ENCODE assay signal across 19 cellular contexts in the genomic region with DNA sequence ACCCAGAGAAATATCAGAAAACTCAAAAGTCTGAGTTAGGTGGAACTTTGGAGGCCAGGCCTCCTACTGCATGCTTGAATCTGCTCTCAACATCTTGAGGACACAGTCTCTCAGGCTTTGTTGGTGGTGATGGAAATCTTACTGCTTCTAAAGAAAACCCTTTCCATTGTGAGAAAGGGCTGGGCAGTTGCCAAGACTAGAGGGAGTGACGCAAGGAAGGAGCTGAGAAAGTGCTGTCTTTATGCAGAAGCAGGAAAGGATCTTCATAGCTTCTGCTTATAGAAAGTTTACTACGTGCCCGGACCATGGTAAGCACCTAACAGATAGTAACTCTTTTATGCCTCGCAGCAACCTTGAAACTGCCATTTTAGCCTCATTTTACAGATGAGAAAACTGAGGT.
"Had no signal": no experiment of that assay in that cellular context is flagged by ENCODE, and none has a peak within 500 bp of the region (broad histone marks: within the 10 kb centered on the region; RNA-seq: fewer than 3 reads in every experiment).

No MANE protein-coding gene starts in this region.

- ATAC-seq: activated CD8-positive, alpha-beta memory T cell treated with anti-CD3 and anti-CD28 coated beads, Interleukin-2, amount 10 ng/mL, durations not matched to agents 7 days and 5 days; heart right ventricle; left ventricle myocardium superior; natural killer cell; stimulated activated memory B cell treated with anti-CD40 and anti-IgM and Interleukin-4, amounts not matched to agents 10 μg/mL and 1 μg/mL and 100 μg/mL, for 72 hours had no signal

- DNase-seq: activated B cell treated with CpG ODN at 0.5 μM for 24 hours; activated CD4-positive, alpha-beta memory T cell treated with anti-CD3 and anti-CD28 coated beads, Interleukin-2, amount 10 ng/mL, durations not matched to agents 7 days and 5 days; activated CD4-positive, alpha-beta T cell treated with anti-CD3 and anti-CD28 coated beads for 4 hours; activated CD8-positive, alpha-beta memory T cell treated with anti-CD3 and anti-CD28 coated beads, Interleukin-2, amount 10 ng/mL, durations not matched to agents 7 days and 5 days; activated naive CD4-positive, alpha-beta T cell treated with Interleukin-2 at 50 U/mL for 16 hours; activated naive CD8-positive, alpha-beta T cell treated with anti-CD3 and anti-CD28 coated beads, Interleukin-2, amount 10 ng/mL, durations not matched to agents 7 days and 5 days; activated T-cell treated with anti-CD3 and anti-CD28 coated beads, Interleukin-2, amount 50 U/mL, for 1 hour; caudate nucleus; colonic mucosa; heart right ventricle; immature natural killer cell; left ventricle myocardium superior; natural killer cell; spleen; stimulated activated CD4-positive, alpha-beta T cell treated with anti-CD3 and anti-CD28 coated beads, Interleukin-4, amount 100 ng/mL, for 4 hours; T-helper 1 cell; T-helper 9 cell had no signal

- FAIRE-seq: frontal cortex had no signal
